Comparison of ENCODE assay signal across 20 cellular contexts in the genomic region with DNA sequence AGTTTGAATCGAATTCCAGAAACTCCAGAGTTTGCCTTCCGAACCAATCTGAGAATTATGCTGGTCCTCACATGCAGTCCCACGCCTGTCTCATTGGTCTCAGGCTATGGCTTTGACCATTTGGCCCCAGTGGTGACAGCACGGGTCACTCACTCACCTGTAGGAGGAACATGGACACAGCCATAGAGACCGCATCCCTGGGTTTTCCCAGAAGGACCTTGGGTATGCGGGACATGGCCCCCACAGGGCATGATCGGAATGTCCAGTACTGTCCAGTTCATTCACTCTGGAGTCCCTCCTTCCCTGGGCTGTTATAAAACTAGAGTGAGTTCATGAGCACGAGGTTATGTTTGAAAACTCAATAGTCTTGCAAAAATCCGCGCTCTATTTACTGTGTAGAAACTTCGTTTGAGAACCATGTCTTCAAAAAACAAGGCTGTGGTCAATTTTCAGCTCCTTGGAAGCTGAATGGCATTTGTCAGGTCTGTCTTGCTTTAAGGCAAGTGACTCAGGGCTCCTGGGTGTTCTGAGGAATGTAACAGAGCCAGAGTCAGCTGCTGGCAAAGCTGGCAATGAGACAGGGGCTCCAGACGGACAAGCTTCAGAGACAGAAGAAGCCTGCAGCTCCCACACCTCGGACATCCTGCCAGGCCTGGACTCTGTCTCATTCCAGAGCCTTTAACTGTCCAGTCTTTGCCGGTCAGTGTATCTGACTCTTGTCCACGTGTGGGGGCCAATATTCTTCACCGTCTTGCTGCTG.
DNase-seq lines count a peak whose midpoint lies in the region; ATAC-seq and TF ChIP-seq lines count a peak whose summit lies in the region.
"Had no signal": no experiment of that assay in that cellular context is flagged by ENCODE, and none has a peak within 500 bp of the region (broad histone marks: within the 10 kb centered on the region; RNA-seq: fewer than 3 reads in every experiment).

No MANE protein-coding gene starts in this region.

- no peak for TF ChIP-seq CTCF in HFFc6 (IDR thresholded peaks at IDR 0.05)

- no peaks in the 10 kb centered on the region for H3K79me2 ChIP-seq in trophoblast cell (ENCODE audit: control insufficient read depth, insufficient read depth, low read length, poor library complexity)

- H2BK5ac ChIP-seq in trophoblast cell (ENCODE audit: low read depth, low read length, poor library complexity) = no peak overlapping the region

- peaks cover 3 to 9% of the 10 kb centered on the region in 2 experiments for H3K4me1 ChIP-seq in trophoblast cell (ENCODE audit: control insufficient read depth in 1 of 2, insufficient read depth in 2 of 2, low read length in 2 of 2)
- H3K4me1 ChIP-seq: Peyer's patch had no signal

- peaks cover 15% of the 10 kb centered on the region; the same call in 1 of the 2 replicates for H3K9me3 Mint-ChIP-seq in HFFc6
- H3K9me3 Mint-ChIP-seq: activated naive CD4-positive, alpha-beta T cell treated with anti-CD3 and anti-CD28 coated beads, Interleukin-2, amount 50 U/mL, for 24 hours; effector memory CD8-positive, alpha-beta T cell; mesothelial cell of epicardium had no signal

- no peaks in the 10 kb centered on the region for H3K36me3 Mint-ChIP-seq in HFFc6 (ENCODE audit: low read depth)
- H3K36me3 Mint-ChIP-seq: activated naive CD4-positive, alpha-beta T cell treated with anti-CD3 and anti-CD28 coated beads, Interleukin-2, amount 50 U/mL, for 24 hours; mesothelial cell of epicardium; stimulated activated memory B cell treated with anti-CD40 and anti-IgM and Interleukin-4, amounts not matched to agents 10 μg/mL and 1 μg/mL and 100 μg/mL, for 72 hours had no signal

- H3K4me3 ChIP-seq in trophoblast cell (ENCODE audit: low read depth, low read length) = no peak overlapping the region
- no peak overlapping the region for H3K4me3 ChIP-seq in H7 (ENCODE audit: insufficient read depth, low read depth, low read length)
- H3K4me3 ChIP-seq: Peyer's patch had no signal

- no CpG with 5 or more reads among the region's 16 CpGs for WGBS in trophoblast cell (ENCODE audit: extremely low coverage, insufficient coverage, insufficient read length)

- no peak overlapping the region for H3K23ac ChIP-seq in trophoblast cell (ENCODE audit: low read length)

- no peaks in the 10 kb centered on the region for H3K4me1 Mint-ChIP-seq in HFFc6 (ENCODE audit: low read depth)
- H3K4me1 Mint-ChIP-seq: stimulated activated memory B cell treated with anti-CD40 and anti-IgM and Interleukin-4, amounts not matched to agents 10 μg/mL and 1 μg/mL and 100 μg/mL, for 72 hours had no signal

- no peak overlapping the region for H3K4me3 Mint-ChIP-seq in HFFc6
- H3K4me3 Mint-ChIP-seq: activated naive CD4-positive, alpha-beta T cell treated with anti-CD3 and anti-CD28 coated beads, Interleukin-2, amount 50 U/mL, for 24 hours; effector memory CD8-positive, alpha-beta T cell; mesothelial cell of epicardium; stimulated activated memory B cell treated with anti-CD40 and anti-IgM and Interleukin-4, amounts not matched to agents 10 μg/mL and 1 μg/mL and 100 μg/mL, for 72 hours had no signal

- H4K12ac ChIP-seq in trophoblast cell (ENCODE audit: low read depth, low read length) = no peak overlapping the region

- H2AK5ac ChIP-seq in trophoblast cell (ENCODE audit: low read length) = no peak overlapping the region

- no peak for ATAC-seq in HG02884 (IDR thresholded peaks at IDR 0.05; ENCODE audit: unreplicated experiment)
- no peak for ATAC-seq in GM18873 (IDR thresholded peaks at IDR 0.05; ENCODE audit: low FRiP score, unreplicated experiment)
- ATAC-seq: activated CD4-positive, CD25-positive, alpha-beta regulatory T cell treated with anti-CD3 and anti-CD28 coated beads, Interleukin-2, amount 50 U/mL, for 24 hours; effector memory CD8-positive, alpha-beta T cell; stimulated activated memory B cell treated with anti-CD40 and anti-IgM and Interleukin-4, amounts not matched to agents 10 μg/mL and 1 μg/mL and 100 μg/mL, for 72 hours had no signal

- no peak overlapping the region for H4K91ac ChIP-seq in trophoblast cell (ENCODE audit: low read depth, low read length)

- H3K18ac ChIP-seq in trophoblast cell (ENCODE audit: low read length) = no peak overlapping the region

- no peaks in the 10 kb centered on the region for H3K79me1 ChIP-seq in trophoblast cell (ENCODE audit: low read length)

- H3K27me3 ChIP-seq in trophoblast cell (ENCODE audit: insufficient read depth, low read length) (no peaks in the 10 kb centered on the region), H7 (ENCODE audit: control insufficient read depth, insufficient read depth, low read length) (no peaks in the 10 kb centered on the region)
- H3K27me3 ChIP-seq: Peyer's patch had no signal

- H2AFZ ChIP-seq in trophoblast cell (ENCODE audit: insufficient read depth, low read length, poor library complexity) = no peak overlapping the region

- H3K9me3 ChIP-seq in trophoblast cell (ENCODE audit: insufficient read depth, low read depth, low read length) = peaks cover 1% of the 10 kb centered on the region
- H3K9me3 ChIP-seq: Peyer's patch had no signal

- no peak overlapping the region for H4K8ac ChIP-seq in trophoblast cell (ENCODE audit: low read depth, low read length)

- H3K14ac ChIP-seq in trophoblast cell (ENCODE audit: low read length) = no peak overlapping the region

- no peak overlapping the region for H3K4me2 ChIP-seq in trophoblast cell (ENCODE audit: low read length)

- H3K27ac ChIP-seq in trophoblast cell (ENCODE audit: low read depth, low read length) = no peak overlapping the region
- H3K27ac ChIP-seq: Peyer's patch had no signal

- H3K27ac Mint-ChIP-seq in HFFc6 = no peak overlapping the region
- H3K27ac Mint-ChIP-seq: activated naive CD4-positive, alpha-beta T cell treated with anti-CD3 and anti-CD28 coated beads, Interleukin-2, amount 50 U/mL, for 24 hours; mesothelial cell of epicardium; stimulated activated memory B cell treated with anti-CD40 and anti-IgM and Interleukin-4, amounts not matched to agents 10 μg/mL and 1 μg/mL and 100 μg/mL, for 72 hours had no signal

- H3K36me3 ChIP-seq in trophoblast cell (ENCODE audit: control insufficient read depth in 1 of 2, insufficient read depth in 2 of 2, low read length in 2 of 2) (no peaks in the 10 kb centered on the region), H7 (replicated peaks; ENCODE audit: control insufficient read depth, insufficient read depth, low read length) (no peaks in the 10 kb centered on the region)
- H3K36me3 ChIP-seq: Peyer's patch had no signal

- peaks cover 3% of the 10 kb centered on the region; the same call in 1 of the 2 replicates for H3K27me3 Mint-ChIP-seq in HFFc6 (ENCODE audit: insufficient read depth)

- H2BK120ac ChIP-seq in trophoblast cell (ENCODE audit: insufficient read depth, low read length, poor library complexity) = no peak overlapping the region

- no peak overlapping the region for H2BK12ac ChIP-seq in trophoblast cell (ENCODE audit: low read length)

- DNase-seq in Daoy (ENCODE audit: low read depth) (peak; percentile 48), HFFc6 (peak; percentile 10), astrocyte of the hippocampus (ENCODE audit: low read depth, low spot score) (peak; percentile 36), trophoblast cell (peak; percentile 43 to 65), H7 (no peak)
- DNase-seq: activated T-cell treated with anti-CD3 and anti-CD28 coated beads, Interleukin-2, amount 50 U/mL, for 48 hours; effector memory CD8-positive, alpha-beta T cell; KBM-7; NCI-H1092; NCI-H1930; NK-92 treated with Interleukin-12 subunit alpha and Interleukin-12 subunit beta, amount 100 ng/mL, for 24 hours; Peyer's patch; stimulated activated CD4-positive, alpha-beta T cell treated with anti-CD3 and anti-CD28 coated beads, Interleukin-1b, Interleukin-23, amount 100 ng/mL, for 48 hours; T1000 had no signal

- no peak overlapping the region for H3K4ac ChIP-seq in trophoblast cell (ENCODE audit: low read depth, low read length)

- H3K9ac ChIP-seq in trophoblast cell (ENCODE audit: low read length) = no peak overlapping the region
